ENCODE assay signal across 8 cellular contexts in genomic region chr19:42242512-42243409, GRCh38. TPM values are rescaled to one million over a fixed set of nuclear protein-coding genes. Genes with fewer than 3 reads are reported as not detected.
A peak's percentile ranks its signal among the peaks of the same experiment; 100 is the strongest.
DNase-seq lines count a peak whose midpoint lies in the region; ATAC-seq, FAIRE-seq and TF ChIP-seq lines count a peak whose summit lies in the region.

Gene GSK3A, minus strand, starts transcription at chr19:42242602. Its CDS starts 137 bp downstream, at chr19:42242465.

- peak within 1 kb of the TSS; percentile 80 for H2BK120ac ChIP-seq in trophoblast cell (ENCODE audit: insufficient read depth, low read length, poor library complexity)

- H3K79me2 ChIP-seq in trophoblast cell (ENCODE audit: control insufficient read depth, insufficient read depth, low read length, poor library complexity), result peaks cover 6% of the 10 kb centered on the region

- H3K9ac ChIP-seq in trophoblast cell (ENCODE audit: low read length), result peak within 1 kb of the TSS; percentile 97

- H3K4me3 ChIP-seq in adrenal gland (peak within 1 kb of the TSS; percentile 21 to 78 (median 54)), trophoblast cell (ENCODE audit: low read depth, low read length) (peak within 1 kb of the TSS; percentile 90), transverse colon (peak within 1 kb of the TSS; percentile 83 to 94 (median 86))

- H3K36me3 ChIP-seq in adrenal gland (replicated peaks in 1 of 2) (no peaks in the 10 kb centered on the region), trophoblast cell (ENCODE audit: control insufficient read depth in 1 of 2, insufficient read depth in 2 of 2, low read length in 2 of 2) (peaks cover 14 to 23% of the 10 kb centered on the region in 2 experiments), transverse colon (no peaks in the 10 kb centered on the region)

- TF ChIP-seq POLR2A in GM12892 (IDR thresholded peaks at IDR 0.05; ENCODE audit: low read depth, low read length) (peak; percentile 86), adrenal gland (IDR thresholded peaks at IDR 0.05) (peak; percentile 83 to 99), transverse colon (IDR thresholded peaks at IDR 0.05) (peak; percentile 97)

- intact Hi-C loops in adrenal gland (cut with DNase I) (no loop called here), cardiac septum (cut with DNase I) (loop anchor here (2.0 to 10.0 kb wide), 2 partner anchors 24 to 182 kb away; partner anchors contain the start of gene LIPE), transverse colon (cut with DNase I; ENCODE audit: low total_unique reads) (no loop called here)

- H3K4ac ChIP-seq in trophoblast cell (ENCODE audit: low read depth, low read length), result peak within 1 kb of the TSS; percentile 96

- H2BK5ac ChIP-seq in trophoblast cell (ENCODE audit: low read depth, low read length, poor library complexity), result peak within 1 kb of the TSS; percentile 52

- 0 to 1% (median 0%) methylated on average over 39 to 76 of the region's 76 CpGs for WGBS in adrenal gland, 4 donors
- no CpG with 5 or more reads among the region's 76 CpGs for WGBS in trophoblast cell (ENCODE audit: extremely low coverage, insufficient coverage, insufficient read length)
- WGBS in transverse colon (ENCODE audit: low coverage in 1 of 2), 2 donors, result 0% methylated on average over 46 of the region's 76 CpGs; no CpG with 5 or more reads in 1 of the 2 donors

- TF ChIP-seq EP300 in transverse colon (IDR thresholded peaks at IDR 0.05; ENCODE audit: low read depth), result peak; percentile 48

- H3K14ac ChIP-seq in trophoblast cell (ENCODE audit: low read length), result peak within 1 kb of the TSS; percentile 92

- H3K18ac ChIP-seq in trophoblast cell (ENCODE audit: low read length), result peak within 1 kb of the TSS; percentile 85

- in situ Hi-C loops in transverse colon (cut with MboI; ENCODE audit: low pct_ligation_motif_present in 1 of 4, low pct_unique_long_range_greater_than_20kb in 1 of 4, low sequenced_read_pairs in 3 of 4), result no loop called here

- H3K4me1 ChIP-seq in adrenal gland (replicated peaks in 1 of 2) (peaks cover 30 to 51% of the 10 kb centered on the region in 2 donors), trophoblast cell (ENCODE audit: control insufficient read depth in 1 of 2, insufficient read depth in 2 of 2, low read length in 2 of 2) (peaks cover 15 to 17% of the 10 kb centered on the region in 2 experiments), transverse colon (peaks cover 12 to 46% (median 36%) of the 10 kb centered on the region in 4 donors)

- TF ChIP-seq CTCF in adrenal gland (IDR thresholded peaks at IDR 0.05), result no peak
- TF ChIP-seq CTCF in transverse colon (IDR thresholded peaks at IDR 0.05), result no peak

- H3K27ac ChIP-seq in adrenal gland (peak within 1 kb of the TSS; percentile 75 to 93 (median 88)), trophoblast cell (ENCODE audit: low read depth, low read length) (peak within 1 kb of the TSS; percentile 80), transverse colon (peak within 1 kb of the TSS; percentile 82 to 96 (median 90))

- H4K8ac ChIP-seq in trophoblast cell (ENCODE audit: low read depth, low read length), result peak within 1 kb of the TSS; percentile 94

- FAIRE-seq in GM12892 (lab: Jason Lieb, UNC), result peak; percentile 98

- H3K79me1 ChIP-seq in trophoblast cell (ENCODE audit: low read length), result peaks cover 17% of the 10 kb centered on the region

- peak within 1 kb of the TSS; percentile 83 for H3K4me2 ChIP-seq in trophoblast cell (ENCODE audit: low read length)

- ATAC-seq in HG02852 (IDR thresholded peaks at IDR 0.05; ENCODE audit: unreplicated experiment), result peak; percentile 58

- peak within 1 kb of the TSS; percentile 45 for H2AK5ac ChIP-seq in trophoblast cell (ENCODE audit: low read length)

- H3K9me3 ChIP-seq in adrenal gland (replicated peaks in 1 of 3) (no peaks in the 10 kb centered on the region), trophoblast cell (ENCODE audit: insufficient read depth, low read depth, low read length) (no peaks in the 10 kb centered on the region), transverse colon (no peaks in the 10 kb centered on the region)

- peak within 1 kb of the TSS; percentile 77 for H2AFZ ChIP-seq in trophoblast cell (ENCODE audit: insufficient read depth, low read length, poor library complexity)

- no peak within 1 kb of the TSS for H2BK12ac ChIP-seq in trophoblast cell (ENCODE audit: low read length)

- DNase-seq in GM12892 (ENCODE audit: insufficient read length), result peak; percentile 88
- DNase-seq in NCI-H146 (lab: John Stamatoyannopoulos, UW), result peak; percentile 100
- DNase-seq in T-helper 1 cell, result peak; percentile 94 to 99 (median 95)
- DNase-seq in adrenal gland, result peak; percentile 98 to 100 (median 99)
- peak; percentile 100 for DNase-seq in cardiac septum (ENCODE audit: low spot score)
- DNase-seq in trophoblast cell, result peak; percentile 99
- peak; percentile 98 for DNase-seq in transverse colon

- peak within 1 kb of the TSS; percentile 77 for H4K12ac ChIP-seq in trophoblast cell (ENCODE audit: low read depth, low read length)

- no peak within 1 kb of the TSS for H3K23ac ChIP-seq in trophoblast cell (ENCODE audit: low read length)

- H4K91ac ChIP-seq in trophoblast cell (ENCODE audit: low read depth, low read length), result peak within 1 kb of the TSS; percentile 97

- no peaks in the 10 kb centered on the region for H3K27me3 ChIP-seq in adrenal gland
- no peaks in the 10 kb centered on the region for H3K27me3 ChIP-seq in trophoblast cell (ENCODE audit: insufficient read depth, low read length)
- H3K27me3 ChIP-seq in transverse colon, result no peaks in the 10 kb centered on the region

RNA-seq across cellular contexts. Expression of gene GSK3A, which starts in this region (rescaled TPM):
- 21.9 TPM for polyA plus RNA-seq in GM12892 (2012; ENCODE audit: missing spikeins)
- total RNA-seq in adrenal gland (10 to 100 TPM; 19.5 to 61.9 (median 45.1) TPM), cardiac septum (39.6 TPM), transverse colon (10 to 100 TPM; 10.7 to 46.4 (median 31.0) TPM)
- polyA plus RNA-seq in adrenal gland, result 10 to 100 TPM; 51.0 to 94.9 (median 65.5) TPM
- polyA plus RNA-seq in trophoblast cell (2013), result 77.6 and 78.9 TPM in 2 replicates

Comparison
In these comparisons a context has a peak if more than half of its experiments do, and no peak if none do; other contexts are left out.
1. Peak in every context shown above with its lines: DNase-seq, ATAC-seq, H3K4me3 ChIP-seq and H3K27ac ChIP-seq.